ENCODE assay signal across 14 cellular contexts in the genomic region with DNA sequence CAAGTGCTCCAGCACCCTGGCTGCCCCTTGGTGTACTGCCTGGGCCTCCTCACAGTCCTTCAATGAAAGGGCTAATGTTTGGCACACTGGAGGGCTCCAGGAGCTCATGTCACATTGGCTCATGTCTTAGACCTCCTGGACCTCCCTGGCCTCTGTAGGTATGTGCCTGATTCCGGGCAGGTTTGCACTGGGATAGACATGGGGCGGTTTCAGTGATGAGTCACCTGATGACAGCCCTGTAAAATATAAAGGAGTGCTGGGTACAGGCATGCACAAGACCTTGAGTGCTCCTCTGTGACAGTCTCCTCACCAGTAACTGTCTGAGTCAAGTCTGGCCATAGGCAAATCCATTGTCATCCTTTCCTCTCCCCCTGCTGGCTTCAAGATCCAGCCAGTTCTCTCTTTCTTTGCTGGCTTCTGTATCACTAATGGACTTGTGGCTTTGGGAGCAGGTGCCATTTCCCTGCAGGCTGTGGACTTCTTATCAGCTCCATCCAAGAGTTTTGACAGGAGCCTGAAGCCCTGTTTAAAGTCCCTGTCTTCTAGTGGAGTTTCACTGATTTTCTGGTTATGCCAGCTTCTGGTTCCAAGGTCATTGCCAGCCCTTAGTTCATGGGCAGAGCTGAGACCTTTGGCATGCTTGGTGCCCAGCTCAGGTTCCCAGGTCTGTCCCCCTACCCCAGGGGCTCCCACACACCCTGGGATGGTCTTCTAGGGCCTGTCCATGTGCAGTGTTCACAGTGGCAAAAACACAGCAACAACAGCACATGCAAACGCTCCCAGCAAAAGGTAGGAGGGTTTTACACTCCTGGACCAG. TPM values are rescaled to one million over a fixed set of nuclear protein-coding genes. Genes with fewer than 3 reads are reported as not detected.
DNase-seq lines count a peak whose midpoint lies in the region; ATAC-seq, FAIRE-seq and TF ChIP-seq lines count a peak whose summit lies in the region.
"Had no signal": no experiment of that assay in that cellular context is flagged by ENCODE, and none has a peak within 500 bp of the region (broad histone marks: within the 10 kb centered on the region; RNA-seq: fewer than 3 reads in every experiment).

No MANE protein-coding gene starts in this region.

- peak; percentile 83 for ATAC-seq in esophagus mucosa
- ATAC-seq: left cardiac atrium had no signal

- H3K27ac ChIP-seq in sigmoid colon (no peak overlapping the region), MM.1S (ENCODE audit: low read length) (no peak overlapping the region)
- H3K27ac ChIP-seq: KMS-11, neural progenitor cell had no signal

- H3K27me3 ChIP-seq in sigmoid colon (no peaks in the 10 kb centered on the region), MM.1S (replicated peaks; ENCODE audit: insufficient read depth, low read length) (no peaks in the 10 kb centered on the region)
- H3K27me3 ChIP-seq: neural progenitor cell had no signal

- peak; percentile 36 for FAIRE-seq in GM12892 (lab: Jason Lieb, UNC)

- no peak overlapping the region for H2AFZ ChIP-seq in MM.1S (ENCODE audit: low read length)
- H2AFZ ChIP-seq: neural progenitor cell had no signal

- DNase-seq in GM12892 (ENCODE audit: insufficient read length) (no peak), RKO (ENCODE audit: low spot score) (peak; percentile 32), sigmoid colon (peak; percentile 38), NCI-H2081 (lab: John Stamatoyannopoulos, UW) (no peak), globus pallidus (ENCODE audit: low spot score) (no peak), MM.1S (no peak)
- DNase-seq in central memory CD4-positive, alpha-beta T cell = no peak
- DNase-seq: cortex of kidney, left cardiac atrium, NCI-H524 had no signal

- TF ChIP-seq CTCF in sigmoid colon (IDR thresholded peaks at IDR 0.05) (no peak), MM.1S (IDR thresholded peaks at IDR 0.05; ENCODE audit: low read length) (no peak)

- no peak overlapping the region for H3K4me2 ChIP-seq in MM.1S (ENCODE audit: low read depth, low read length)
- H3K4me2 ChIP-seq: KMS-11, neural progenitor cell had no signal

- H3K9me2 ChIP-seq in MM.1S (replicated peaks; ENCODE audit: insufficient read depth, low read length) = no peaks in the 10 kb centered on the region

- no peaks in the 10 kb centered on the region for H4K20me1 ChIP-seq in MM.1S (ENCODE audit: insufficient read depth, low read length)

- H3K4me3 ChIP-seq in sigmoid colon (no peak overlapping the region), MM.1S (ENCODE audit: low read length) (no peak overlapping the region)
- H3K4me3 ChIP-seq: HAP-1, neural progenitor cell had no signal

- intact Hi-C loops in sigmoid colon (cut with DNase I) = no loop called here

- H3K36me3 ChIP-seq in sigmoid colon (no peaks in the 10 kb centered on the region), MM.1S (replicated peaks; ENCODE audit: insufficient read depth, low read length) (no peaks in the 10 kb centered on the region)
- H3K36me3 ChIP-seq: HAP-1, neural progenitor cell had no signal

- no peak for TF ChIP-seq POLR2A in GM12892 (IDR thresholded peaks at IDR 0.05; ENCODE audit: low read depth, low read length)
- TF ChIP-seq POLR2A in sigmoid colon (IDR thresholded peaks at IDR 0.05) = no peak

- H3F3A ChIP-seq in MM.1S (ENCODE audit: insufficient read depth, low read length) = no peaks in the 10 kb centered on the region

- no peak for TF ChIP-seq EP300 in sigmoid colon (IDR thresholded peaks at IDR 0.05)

- WGBS in sigmoid colon, 2 donors = 48 to 81% methylated on average over 3 of the region's 3 CpGs

- no peak overlapping the region for H3K9ac ChIP-seq in MM.1S (ENCODE audit: low read length)
- H3K9ac ChIP-seq: KMS-11, neural progenitor cell had no signal

- H3K9me3 ChIP-seq in sigmoid colon (no peaks in the 10 kb centered on the region), MM.1S (replicated peaks; ENCODE audit: insufficient read depth, low read length) (no peaks in the 10 kb centered on the region)
- H3K9me3 ChIP-seq: HAP-1 had no signal

- H3K4me1 ChIP-seq in sigmoid colon (no peaks in the 10 kb centered on the region), MM.1S (ENCODE audit: low read length) (no peaks in the 10 kb centered on the region)
- H3K4me1 ChIP-seq: HAP-1 had no signal

- H3K79me2 ChIP-seq in MM.1S (ENCODE audit: low read length) = no peaks in the 10 kb centered on the region

RNA-seq across cellular contexts. Expression of a gene that starts 22.7 kb away (rescaled TPM):
- not detected for polyA plus RNA-seq in GM12892 (2012; ENCODE audit: missing spikeins)
- 44.3 TPM for total RNA-seq in esophagus mucosa
- total RNA-seq in sigmoid colon = under 1 TPM in 1 of 4 donors, not detected in 3; 0.16 TPM
- polyA plus RNA-seq in sigmoid colon = 1 to 10 TPM; 3.0 to 6.2 (median 4.2) TPM

RNA-seq across cellular contexts. Expression of a gene that starts 53.3 kb away (rescaled TPM):
- 70.2 TPM for polyA plus RNA-seq in GM12892 (2012; ENCODE audit: missing spikeins)
- 7.3 TPM for total RNA-seq in esophagus mucosa
- total RNA-seq in sigmoid colon = 10 to 100 TPM; 16.4 to 36.3 (median 19.4) TPM
- 10 to 100 TPM in 1 of 3 donors, 1 to 10 TPM in 2; 6.9 to 19.3 (median 7.2) TPM for polyA plus RNA-seq in sigmoid colon

Comparison
In these comparisons a context has a peak if more than half of its experiments do, and no peak if none do; other contexts are left out.
1. DNase-seq: peak in RKO (single experiment) and sigmoid colon (single experiment); none in GM12892 (single experiment), NCI-H2081 (0 of 2), central memory CD4-positive, alpha-beta T cell (single experiment), globus pallidus (single experiment) and MM.1S (single experiment).
2. RNA of a gene that starts 22.7 kb away (total RNA-seq): 44.3 TPM in esophagus mucosa (single experiment); 0.16 TPM in sigmoid colon; every median in the first group is over 10 times any median in the second.